Comparison of ENCODE assay signal across 9 cellular contexts in the genomic region with DNA sequence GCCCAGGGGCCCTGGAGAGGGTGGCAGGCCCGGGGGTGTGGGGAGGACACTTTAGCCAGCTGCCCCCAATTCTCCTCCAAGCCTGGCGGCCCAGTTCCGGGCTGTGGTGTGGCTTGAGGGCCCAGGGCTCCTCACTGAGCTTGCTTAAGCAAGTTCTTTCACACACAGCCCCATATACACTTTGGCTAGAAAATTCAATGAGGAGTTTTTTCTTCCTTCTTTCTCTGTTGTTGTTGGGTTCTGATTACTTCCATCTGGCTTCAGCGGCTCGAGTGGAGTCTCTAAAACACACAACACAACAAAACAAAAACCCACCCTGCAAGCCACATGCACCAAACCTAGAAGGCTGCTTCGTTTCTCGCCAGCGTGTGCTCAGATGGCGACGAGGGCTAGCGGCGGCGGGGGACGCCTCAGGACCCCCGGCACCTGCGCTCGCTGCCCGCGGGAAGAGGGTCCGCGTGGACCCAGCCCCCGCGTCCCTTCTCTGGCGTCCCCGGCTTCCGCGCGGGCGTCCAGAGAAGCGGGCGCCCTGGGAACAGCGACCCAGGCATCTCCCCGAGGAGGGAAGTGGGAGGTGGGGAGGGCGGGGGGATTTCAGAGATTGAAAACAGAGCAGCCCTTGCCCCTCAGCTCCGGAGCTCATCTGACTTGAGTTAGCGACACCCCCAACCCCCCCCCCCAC. TPM values are rescaled to one million over a fixed set of nuclear protein-coding genes. Genes with fewer than 3 reads are reported as not detected.
DNase-seq lines count a peak whose midpoint lies in the region; ATAC-seq, FAIRE-seq and TF ChIP-seq lines count a peak whose summit lies in the region.
"Had no signal": no experiment of that assay in that cellular context is flagged by ENCODE, and none has a peak within 500 bp of the region (broad histone marks: within the 10 kb centered on the region; RNA-seq: fewer than 3 reads in every experiment).

No MANE protein-coding gene starts in this region.

- peak overlapping the region in 8 of 10 donors; percentile 40 to 62 (median 60) for H3K4me3 ChIP-seq in heart right ventricle
- H3K4me3 ChIP-seq in H1 (ENCODE audit: extremely low read depth in 1 of 4, insufficient read depth in 2 of 4, low read depth in 3 of 4, low read length in 4 of 4), result peak overlapping the region; percentile 80 to 91 (median 89)

- no peak overlapping the region for H3K4ac ChIP-seq in H1 (replicated peaks; ENCODE audit: insufficient read length, low read depth, low read length)

- peak overlapping the region; percentile 88 for H4K91ac ChIP-seq in H1 (replicated peaks; ENCODE audit: insufficient read length, low read length)

- no peak overlapping the region for H2BK120ac ChIP-seq in H1 (replicated peaks; ENCODE audit: low read depth, low read length)

- peak overlapping the region; percentile 33 for H4K5ac ChIP-seq in H1 (ENCODE audit: insufficient read length, low read depth, low read length)

- TF ChIP-seq CTCF in heart right ventricle (IDR thresholded peaks at IDR 0.05) (no peak), H1 (IDR thresholded peaks at IDR 0.05; ENCODE audit: control extremely low read depth in 1 of 3, insufficient read depth in 1 of 3, low read depth in 1 of 3, low read length in 3 of 3) (no peak), nephron progenitor cell (IDR thresholded peaks at IDR 0.05) (no peak)

- H3K9me3 Mint-ChIP-seq in nephron progenitor cell, result no peaks in the 10 kb centered on the region

- H3K27me3 ChIP-seq in heart right ventricle (peaks cover 0 to 94% (median 78%) of the 10 kb centered on the region in 7 donors), H1 (replicated peaks in 1 of 4; ENCODE audit: control insufficient read depth in 3 of 4, extremely low read depth in 1 of 4, insufficient read depth in 3 of 4, low read length in 3 of 4) (no peaks in the 10 kb centered on the region; a peak in 1 of 7 replicates)

- POLR2A ChIA-PET in H1 (lab: Charles Lee; ENCODE audit: partially characterized antibody), result interaction anchor here (0.7 to 1.3 kb wide), 8 partner anchors 14 to 340 kb away, joined by 3 to 4 read pairs (median 3); no protein-coding TSS in a partner anchor

- ATAC-seq in heart right ventricle (peak in 2 of 8 donors; percentile 9 to 18), Right ventricle myocardium inferior (no peak)
- ATAC-seq in activated CD4-positive, CD25-positive, alpha-beta regulatory T cell treated with anti-CD3 and anti-CD28 coated beads, Interleukin-2, amount 50 U/mL, for 24 hours, result no peak

- H3K23me2 ChIP-seq in H1 (ENCODE audit: low read depth, low read length), result peaks cover 30% of the 10 kb centered on the region

- no peak for TF ChIP-seq EP300 in H1 (IDR thresholded peaks at IDR 0.05; ENCODE audit: borderline replicate concordance in 1 of 2, low read depth in 2 of 2, low read length in 2 of 2)

- no peak for TF ChIP-seq POLR2A in H1 (IDR thresholded peaks at IDR 0.05; ENCODE audit: control extremely low read depth in 1 of 2, low read depth in 2 of 2, low read length in 2 of 2)

- no peak overlapping the region for H3K56ac ChIP-seq in H1 (replicated peaks; ENCODE audit: insufficient read length, low read depth, low read length)

- intact Hi-C loops in heart right ventricle (cut with DNase I) (loop anchor here in 5 of 10 donors (10.0 kb wide), 3 partner anchors 130 to 220 kb away; no protein-coding TSS in a partner anchor), Right ventricle myocardium inferior (cut with DNase I) (loop anchor here (1.0 to 10.0 kb wide), 4 partner anchors 90 to 335 kb away; no protein-coding TSS in a partner anchor)

- no peak overlapping the region for H2AK5ac ChIP-seq in H1 (ENCODE audit: low read depth, low read length)

- H3K14ac ChIP-seq in H1 (ENCODE audit: insufficient read length), result no peak overlapping the region

- peak overlapping the region; percentile 71; the same call in 1 of the 2 replicates for H2BK5ac ChIP-seq in H1 (ENCODE audit: low read depth, low read length)

- no peaks in the 10 kb centered on the region for H3K9me3 ChIP-seq in heart right ventricle
- H3K9me3 ChIP-seq in H1 (ENCODE audit: insufficient read depth in 2 of 2, low read depth in 1 of 2, low read length in 1 of 2), result no peaks in the 10 kb centered on the region

- H3K27ac ChIP-seq in heart right ventricle (peak overlapping the region in 7 of 10 donors; percentile 44 to 87 (median 76)), H1 (ENCODE audit: low read depth, low read length) (no peak overlapping the region)

- H2BK15ac ChIP-seq in H1 (ENCODE audit: low read length), result no peak overlapping the region

- DNase-seq in heart right ventricle (no peak), Right ventricle myocardium inferior (ENCODE audit: missing footprints) (no peak), H1 (ENCODE audit: low read depth in 1 of 2, low spot score in 2 of 2) (peak in 1 of 2 experiments; percentile 54), nephron progenitor cell (peak; percentile 50), urothelium cell line (ENCODE audit: low spot score) (peak; percentile 34), DMS79 (lab: John Stamatoyannopoulos, UW) (no peak)
- no peak for DNase-seq in stimulated activated CD4-positive, alpha-beta T cell treated with anti-CD3 and anti-CD28 coated beads, Interleukin-15, amount 100 ng/mL, for 24 hours

- peaks cover 51% of the 10 kb centered on the region for H3K4me1 Mint-ChIP-seq in nephron progenitor cell

- FAIRE-seq in H1 (lab: Jason Lieb, UNC) (no peak), urothelium cell line (lab: Jason Lieb, UNC) (no peak)

- H4K20me1 ChIP-seq in H1 (replicated peaks in 1 of 2; ENCODE audit: control insufficient read depth in 1 of 2, insufficient read depth in 2 of 2, low read length in 2 of 2), result no peaks in the 10 kb centered on the region

- no peak overlapping the region for H3K27ac Mint-ChIP-seq in nephron progenitor cell

- H3K4me1 ChIP-seq in heart right ventricle (peaks cover 2 to 22% (median 8%) of the 10 kb centered on the region in 9 donors), H1 (replicated peaks in 1 of 4; ENCODE audit: control insufficient read depth in 3 of 4, insufficient read depth in 4 of 4, low read length in 3 of 4) (peaks cover 12 to 22% (median 16%) of the 10 kb centered on the region in 4 experiments)

- no peak overlapping the region for H3K23ac ChIP-seq in H1 (ENCODE audit: insufficient read length)

- H3K36me3 ChIP-seq in heart right ventricle (no peaks in the 10 kb centered on the region), H1 (ENCODE audit: control insufficient read depth in 2 of 4, insufficient read depth in 4 of 4, low read length in 3 of 4) (no peaks in the 10 kb centered on the region; a peak in 1 of 8 replicates)

- no peak for TF ChIP-seq RAD21 in H1 (IDR thresholded peaks at IDR 0.05 in 1 of 2, conservative IDR thresholded peaks at IDR 0.05 in 1 of 2; ENCODE audit: low read depth in 2 of 2, low read length in 2 of 2)

- peak overlapping the region; percentile 90 for H4K8ac ChIP-seq in H1 (ENCODE audit: extremely low read depth, insufficient read depth, low read length)

- 10 to 11% methylated on average over 36 of the region's 36 CpGs for whole genome bisulfite sequencing in heart right ventricle, 2 donors
- 11% methylated on average over 17 of the region's 36 CpGs; no CpG with 5 or more reads in 1 of the 2 experiments for WGBS in H1 (ENCODE audit: extremely low coverage in 1 of 2, insufficient coverage in 1 of 2, insufficient read length in 1 of 2, insufficient replicate concordance in 2 of 2, low coverage in 1 of 2, low lambda C conversion rate in 2 of 2, missing lambda C conversion rate in 1 of 2), 2 experiments

- CTCF ChIA-PET in H1 (lab: Charles Lee; ENCODE audit: partially characterized antibody), result interaction anchor here (0.5 to 4.4 kb wide), 19 partner anchors 16 to 340 kb away, joined by 3 to 20 read pairs (median 3); no protein-coding TSS in a partner anchor

- H2BK12ac ChIP-seq in H1 (ENCODE audit: low read depth, low read length), result no peak overlapping the region; the same call in 1 of the 2 replicates

- peaks cover 0 to 33% of the 10 kb centered on the region in 2 experiments; a peak in 2 of 4 replicates for H3K79me2 ChIP-seq in H1 (ENCODE audit: control insufficient read depth in 1 of 2, insufficient read depth in 2 of 2, low read length in 2 of 2)

- H3K27me3 Mint-ChIP-seq in nephron progenitor cell (ENCODE audit: low read depth, poor library complexity), result peaks cover 41% of the 10 kb centered on the region

- peaks cover 2% of the 10 kb centered on the region; the same call in 1 of the 2 replicates for H3K79me1 ChIP-seq in H1 (ENCODE audit: low read depth, low read length)

- no peak overlapping the region for H2AFZ ChIP-seq in H1 (ENCODE audit: low read length)

- peak overlapping the region in 3 of 4 experiments; percentile 25 to 48 (median 31); a peak in 3 of 7 replicates for H3K9ac ChIP-seq in H1 (replicated peaks in 1 of 4; ENCODE audit: extremely low read depth in 1 of 4, low read depth in 3 of 4, low read length in 3 of 4)

- H3K4me3 Mint-ChIP-seq in nephron progenitor cell, result peak overlapping the region; percentile 84

- peak overlapping the region; percentile 60 for H3K18ac ChIP-seq in H1 (ENCODE audit: extremely low read depth, low read length)

- no peaks in the 10 kb centered on the region for H3K36me3 Mint-ChIP-seq in nephron progenitor cell (ENCODE audit: low read depth)

- no peak overlapping the region; the same call in 1 of the 2 replicates for H2BK20ac ChIP-seq in H1 (ENCODE audit: low read length)

- H3K4me2 ChIP-seq in H1 (ENCODE audit: insufficient read depth in 1 of 2, low read depth in 2 of 2, low read length in 2 of 2), result peak overlapping the region; percentile 91 to 99

TF ChIP-seq in H1, 55 proteins besides CTCF, POLR2A, EP300 and RAD21 (continues in another document):
- TF ChIP-seq E2F6 (IDR thresholded peaks at IDR 0.05), result peak; percentile 86
- TF ChIP-seq SAP30 (IDR thresholded peaks at IDR 0.05; ENCODE audit: insufficient read depth, insufficient replicate concordance, low read length), result no peak
- peak; percentile 23 for TF ChIP-seq EZH2 (IDR thresholded peaks at IDR 0.05; ENCODE audit: low read depth, low read length, severe bottlenecking)

RNA-seq across cellular contexts. Expression of gene GLI2, which starts 0.6 kb away (rescaled TPM):
- total RNA-seq in heart right ventricle (1 to 10 TPM in 8 of 10 donors, under 1 TPM in 2; 0.39 to 1.7 (median 1.0) TPM), Right ventricle myocardium inferior (2.2 TPM)
- polyA plus RNA-seq in heart right ventricle (under 1 TPM; 0.37 to 0.80 TPM), H1 (2011; rRNA removed) (18.4 and 28.8 TPM in 2 replicates)
- total RNA-seq in H1 (2021; fragmentation: NEBNext Ultra II Directional; extraction: Animal tissue kit (Norgen Biotek cat#: 25700)), result 46.9 and 49.8 TPM in 2 replicates
- polyA plus RNA-seq in H1 (2011; cell fraction: cytosol; rRNA removed), result 12.7 TPM
- 59.5 TPM for polyA plus RNA-seq in H1 (2011; cell fraction: nucleus; rRNA removed)
- polyA plus RNA-seq in H1 (2012, experiment 1 of 2), result 17.6 to 27.8 TPM (median 24.7 TPM) in 4 replicates
- polyA plus RNA-seq in H1 (2012, experiment 2 of 2), result 9.7 TPM
- polyA plus RNA-seq in H1 (2013, experiment 1 of 2), result 17.1 TPM
- 16.9 TPM for polyA plus RNA-seq in H1 (2013, experiment 2 of 2)
- 17.2 and 19.9 TPM in 2 replicates for polyA minus RNA-seq in H1 (2011; rRNA and poly(A)+ RNA removed)
- 23.0 TPM for polyA minus RNA-seq in H1 (2011; cell fraction: cytosol; rRNA and poly(A)+ RNA removed)
- polyA minus RNA-seq in H1 (2011; cell fraction: nucleus; rRNA and poly(A)+ RNA removed), result 42.4 TPM
- total RNA-seq: activated CD8-positive, alpha-beta memory T cell treated with anti-CD3 and anti-CD28 coated beads for 36 hours had no signal

Comparison
In these comparisons a context has a peak if more than half of its experiments do, and no peak if none do; other contexts are left out.
1. DNase-seq: peak in nephron progenitor cell (single experiment) and urothelium cell line (single experiment); none in heart right ventricle (0 of 2), Right ventricle myocardium inferior (single experiment), DMS79 (single experiment) and stimulated activated CD4-positive, alpha-beta T cell treated with anti-CD3 and anti-CD28 coated beads, Interleukin-15, amount 100 ng/mL, for 24 hours (single experiment).
2. RNA of gene GLI2, which starts 0.6 kb away (total RNA-seq): 46.9 to 49.8 TPM in H1; 2.2 TPM in Right ventricle myocardium inferior (single experiment) and 0.39 to 1.7 TPM in heart right ventricle; every median in the first group is over 10 times any median in the second.